In the genomic region with DNA sequence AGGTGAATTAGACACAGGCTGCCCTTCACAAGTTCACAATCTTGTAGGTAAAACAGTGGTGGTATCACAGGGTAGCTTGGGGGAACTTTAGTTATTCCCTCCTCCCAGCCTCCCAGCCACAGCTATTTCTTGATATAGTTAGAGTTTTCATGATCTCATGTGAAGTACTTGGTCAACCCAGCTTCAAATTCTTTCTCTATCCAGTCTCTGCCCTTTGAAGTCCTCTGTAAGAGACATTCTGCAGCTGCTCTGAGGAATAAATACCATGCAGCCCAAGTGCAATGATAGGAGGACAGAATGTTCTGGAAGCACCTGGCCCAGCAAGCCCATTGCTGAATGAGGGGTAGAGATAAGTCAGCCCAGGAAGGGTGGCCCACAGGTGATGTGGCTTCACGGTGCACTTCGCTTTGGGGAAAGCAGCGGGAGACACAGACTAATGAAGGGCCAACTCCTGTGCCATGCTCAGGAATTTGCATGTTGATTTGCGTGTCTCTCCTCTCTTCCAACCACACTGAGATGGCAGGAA, we compare ENCODE assay signal across 23 cellular contexts.
"Had no signal": no experiment of that assay in that cellular context is flagged by ENCODE, and none has a peak within 500 bp of the region (broad histone marks: within the 10 kb centered on the region; RNA-seq: fewer than 3 reads in every experiment).

No MANE protein-coding gene starts in this region.

- H3K36me3 Mint-ChIP-seq: activated CD4-positive, alpha-beta memory T cell treated with anti-CD3 and anti-CD28 coated beads for 36 hours; brain; immature natural killer cell; type B pancreatic cell had no signal

- H3K27ac Mint-ChIP-seq: activated CD4-positive, alpha-beta memory T cell treated with anti-CD3 and anti-CD28 coated beads for 36 hours; activated naive CD8-positive, alpha-beta T cell treated with anti-CD3 and anti-CD28 coated beads, Interleukin-2, amount 50 U/mL, for 24 hours; activated T-cell treated with anti-CD3 and anti-CD28 coated beads, Interleukin-2, amount 50 U/mL, for 72 hours; brain; dendritic cell treated with granulocyte-macrophage colony-stimulating factor and Interleukin-4, amounts not matched to agents 40 ng/mL and 50 ng/mL, for 4 days; immature natural killer cell; type B pancreatic cell had no signal

- H3K4me2 ChIP-seq: smooth muscle cell had no signal

- H3K9me3 Mint-ChIP-seq: activated CD4-positive, alpha-beta memory T cell treated with anti-CD3 and anti-CD28 coated beads for 36 hours; activated naive CD8-positive, alpha-beta T cell treated with anti-CD3 and anti-CD28 coated beads, Interleukin-2, amount 50 U/mL, for 24 hours; activated T-cell treated with anti-CD3 and anti-CD28 coated beads, Interleukin-2, amount 50 U/mL, for 72 hours; dendritic cell treated with granulocyte-macrophage colony-stimulating factor and Interleukin-4, amounts not matched to agents 40 ng/mL and 50 ng/mL, for 4 days; immature natural killer cell had no signal

- H3K4me3 ChIP-seq: smooth muscle cell, thoracic aorta had no signal

- ATAC-seq: activated naive CD8-positive, alpha-beta T cell treated with anti-CD3 and anti-CD28 coated beads, Interleukin-2, amount 50 U/mL, for 24 hours; activated T-cell treated with anti-CD3 and anti-CD28 coated beads, Interleukin-2, amount 50 U/mL, for 72 hours; left ventricle myocardium superior; sciatic nerve had no signal

- H3K36me3 ChIP-seq: thoracic aorta had no signal

- H3K9me3 ChIP-seq: thoracic aorta had no signal

- H3K4me1 Mint-ChIP-seq: activated naive CD8-positive, alpha-beta T cell treated with anti-CD3 and anti-CD28 coated beads, Interleukin-2, amount 50 U/mL, for 24 hours; brain; immature natural killer cell had no signal

- H3K27me3 Mint-ChIP-seq: activated CD4-positive, alpha-beta memory T cell treated with anti-CD3 and anti-CD28 coated beads for 36 hours; brain; dendritic cell treated with granulocyte-macrophage colony-stimulating factor and Interleukin-4, amounts not matched to agents 40 ng/mL and 50 ng/mL, for 4 days; type B pancreatic cell had no signal

- H3K4me3 Mint-ChIP-seq: activated CD4-positive, alpha-beta memory T cell treated with anti-CD3 and anti-CD28 coated beads for 36 hours; activated naive CD8-positive, alpha-beta T cell treated with anti-CD3 and anti-CD28 coated beads, Interleukin-2, amount 50 U/mL, for 24 hours; activated T-cell treated with anti-CD3 and anti-CD28 coated beads, Interleukin-2, amount 50 U/mL, for 72 hours; brain; dendritic cell treated with granulocyte-macrophage colony-stimulating factor and Interleukin-4, amounts not matched to agents 40 ng/mL and 50 ng/mL, for 4 days; immature natural killer cell; type B pancreatic cell had no signal

- DNase-seq: activated CD4-positive, alpha-beta memory T cell treated with anti-CD3 and anti-CD28 coated beads for 36 hours; activated CD4-positive, alpha-beta T cell treated with anti-CD3 and anti-CD28 coated beads for 48 hours; activated gamma-delta T cell; activated naive CD4-positive, alpha-beta T cell treated with anti-CD3 and anti-CD28 coated beads, Interleukin-2, amount 50 U/mL, for 16 hours; activated naive CD8-positive, alpha-beta T cell treated with anti-CD3 and anti-CD28 coated beads, Interleukin-2, amount 50 U/mL, for 24 hours; activated T-cell treated with anti-CD3 and anti-CD28 coated beads, Interleukin-2, amount 50 U/mL, for 72 hours; aorta; effector CD4-positive, alpha-beta T cell; foreskin fibroblast; immature natural killer cell; left ventricle myocardium superior; mammary epithelial cell; midbrain; nucleus accumbens; posterior cingulate gyrus; stimulated activated CD4-positive, alpha-beta T cell treated with anti-CD3 and anti-CD28 coated beads, Interleukin-2, amount 100 ng/mL, for 48 hours; stimulated activated naive CD4-positive, alpha-beta T cell had no signal

- H3K27ac ChIP-seq: thoracic aorta had no signal
